In the genomic region with DNA sequence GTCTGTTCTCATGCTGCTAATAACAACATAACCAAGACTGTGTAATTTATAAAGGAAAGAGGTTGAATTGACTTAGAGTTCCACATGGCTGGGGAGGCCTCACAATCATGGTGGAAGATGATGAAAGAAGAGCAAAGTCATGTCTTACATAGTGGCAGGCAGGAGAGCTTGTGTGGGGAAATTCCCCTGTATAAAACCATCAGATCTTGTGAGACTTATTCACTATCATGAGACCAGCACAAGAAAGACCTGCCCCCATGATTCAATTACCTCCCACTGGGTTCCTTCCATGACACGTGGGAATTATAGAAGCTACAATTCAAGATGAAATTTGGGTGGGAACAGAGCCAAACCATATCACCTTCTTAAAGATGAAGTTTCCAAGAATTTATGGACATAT, we compare ENCODE assay signal across 22 cellular contexts. TPM values are rescaled to one million over a fixed set of nuclear protein-coding genes. Genes with fewer than 3 reads are reported as not detected.
"Had no signal": no experiment of that assay in that cellular context is flagged by ENCODE, and none has a peak within 500 bp of the region (broad histone marks: within the 10 kb centered on the region; RNA-seq: fewer than 3 reads in every experiment).

No MANE protein-coding gene starts in this region.

- H3K9me3 ChIP-seq: lower lobe of right lung, prostate gland, SK-N-SH had no signal

- H3K4me1 ChIP-seq: gastroesophageal sphincter, heart right ventricle, lower lobe of right lung, prostate gland had no signal

- H3K36me3 ChIP-seq: gastroesophageal sphincter, heart right ventricle, lower lobe of right lung, prostate gland had no signal

- H3K27ac ChIP-seq: gastroesophageal sphincter, heart right ventricle, lower lobe of right lung, prostate gland had no signal

- H3K4me3 ChIP-seq: gastroesophageal sphincter, heart right ventricle, lower lobe of right lung, prostate gland had no signal

- H3K4me1 Mint-ChIP-seq: activated CD4-positive, alpha-beta memory T cell treated with anti-CD3 and anti-CD28 coated beads, Interleukin-2, amount 10 ng/mL, durations not matched to agents 7 days and 5 days had no signal

- ATAC-seq: gastroesophageal sphincter, heart right ventricle, lower lobe of right lung, right cardiac atrium had no signal

- H3K4me3 Mint-ChIP-seq: activated CD4-positive, alpha-beta memory T cell treated with anti-CD3 and anti-CD28 coated beads, Interleukin-2, amount 10 ng/mL, durations not matched to agents 7 days and 5 days had no signal

- H3K27ac Mint-ChIP-seq: activated CD4-positive, alpha-beta memory T cell treated with anti-CD3 and anti-CD28 coated beads, Interleukin-2, amount 10 ng/mL, durations not matched to agents 7 days and 5 days had no signal

- DNase-seq: activated CD4-positive, alpha-beta memory T cell treated with anti-CD3 and anti-CD28 coated beads, Interleukin-2, amount 10 ng/mL, durations not matched to agents 7 days and 5 days; activated effector memory CD4-positive, alpha-beta T cell treated with Interleukin-2 at 50 U/mL for 16 hours; heart right ventricle; left colon; lower lobe of right lung; midbrain; right cardiac atrium; SK-N-SH; T-helper 1 cell; T1000 had no signal

RNA-seq across cellular contexts. Expression of a gene that starts 2.5 kb away (rescaled TPM):
- total RNA-seq: activated CD4-positive, alpha-beta memory T cell treated with anti-CD3 and anti-CD28 coated beads, Interleukin-2, amount 10 ng/mL, durations not matched to agents 7 days and 5 days; cerebellum; dermis microvascular lymphatic vessel endothelial cell; epithelial cell of proximal tubule; heart right ventricle; left colon; lower lobe of right lung; myocyte; omental fat pad; prostate gland; right cardiac atrium had no signal
- polyA plus RNA-seq: heart right ventricle, neural cell, right cardiac atrium, SK-N-SH, urinary bladder had no signal

RNA-seq across cellular contexts. Expression of a gene that starts 3.8 kb away (rescaled TPM):
- total RNA-seq: activated CD4-positive, alpha-beta memory T cell treated with anti-CD3 and anti-CD28 coated beads, Interleukin-2, amount 10 ng/mL, durations not matched to agents 7 days and 5 days; astrocyte; bronchial epithelial cell; cerebellum; dermis microvascular lymphatic vessel endothelial cell; epithelial cell of proximal tubule; gastroesophageal sphincter; heart right ventricle; left colon; lower lobe of right lung; myocyte; omental fat pad; prostate gland; right cardiac atrium; urinary bladder had no signal
- polyA plus RNA-seq: adipose tissue, heart right ventricle, neural cell, right cardiac atrium, SK-N-SH, urinary bladder had no signal

RNA-seq across cellular contexts. Expression of a gene that starts 11.3 kb away (rescaled TPM):
- total RNA-seq: activated CD4-positive, alpha-beta memory T cell treated with anti-CD3 and anti-CD28 coated beads, Interleukin-2, amount 10 ng/mL, durations not matched to agents 7 days and 5 days; astrocyte; bronchial epithelial cell; cerebellum; dermis microvascular lymphatic vessel endothelial cell; epithelial cell of proximal tubule; gastroesophageal sphincter; heart right ventricle; left colon; lower lobe of right lung; myocyte; omental fat pad; prostate gland; right cardiac atrium; urinary bladder had no signal
- polyA plus RNA-seq: adipose tissue, heart right ventricle, neural cell, right cardiac atrium, SK-N-SH, urinary bladder had no signal

RNA-seq across cellular contexts. Expression of a gene that starts 51.2 kb away (rescaled TPM):
- total RNA-seq: activated CD4-positive, alpha-beta memory T cell treated with anti-CD3 and anti-CD28 coated beads, Interleukin-2, amount 10 ng/mL, durations not matched to agents 7 days and 5 days; astrocyte; cerebellum; dermis microvascular lymphatic vessel endothelial cell; epithelial cell of proximal tubule; heart right ventricle; left colon; lower lobe of right lung; myocyte; omental fat pad; prostate gland; right cardiac atrium; urinary bladder had no signal
- polyA plus RNA-seq: heart right ventricle, neural cell, right cardiac atrium, SK-N-SH, urinary bladder had no signal
